Comparison of ENCODE assay signal across 16 cellular contexts in the genomic region with DNA sequence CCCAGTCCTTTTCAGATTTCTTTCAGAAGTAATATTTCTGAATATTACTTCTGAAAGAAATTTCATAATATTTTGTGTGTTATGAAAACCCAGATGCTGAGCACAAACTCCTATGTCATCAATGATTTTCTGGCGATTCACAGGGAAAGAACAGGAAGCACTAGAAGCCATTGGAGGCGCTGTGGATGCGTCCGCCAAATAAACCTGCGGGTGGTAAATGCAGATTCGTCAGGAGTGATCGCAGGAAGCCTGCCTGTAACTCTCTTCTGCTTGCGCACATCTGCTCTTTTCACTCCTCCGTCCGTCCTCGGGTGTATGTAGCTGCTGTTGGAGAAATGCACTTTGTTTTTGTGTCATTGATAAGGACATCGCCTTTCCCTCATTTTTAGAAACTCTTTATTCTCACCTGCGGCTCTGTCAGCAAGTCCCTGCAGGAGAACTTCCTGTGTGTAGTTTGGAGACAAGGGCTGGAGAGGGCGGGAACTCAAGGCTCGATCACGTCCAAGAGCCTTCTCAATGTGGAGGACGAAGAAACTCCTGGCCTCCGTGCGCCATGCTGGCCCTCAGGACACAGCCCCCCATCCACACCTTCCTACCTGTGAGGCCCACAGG.
DNase-seq lines count a peak whose midpoint lies in the region; ATAC-seq and TF ChIP-seq lines count a peak whose summit lies in the region.
"Had no signal": no experiment of that assay in that cellular context is flagged by ENCODE, and none has a peak within 500 bp of the region (broad histone marks: within the 10 kb centered on the region; RNA-seq: fewer than 3 reads in every experiment).

No MANE protein-coding gene starts in this region.

- H3K27me3 ChIP-seq in iPS DF 6.9 (ENCODE audit: control insufficient read depth, insufficient read depth, low read length) (no peaks in the 10 kb centered on the region), testis (no peaks in the 10 kb centered on the region)
- H3K27me3 ChIP-seq: BLaER1, SJSA1 had no signal

- intact Hi-C loops in testis (cut with DNase I; ENCODE audit: low total_unique reads): no loop called here

- no peak for ATAC-seq in HG02623 (IDR thresholded peaks at IDR 0.05; ENCODE audit: unreplicated experiment)
- ATAC-seq: PC-3 had no signal

- in situ Hi-C loops in SK-MEL-5 (cut with HindIII; ENCODE audit: low pct_unique_long_range_greater_than_20kb, low sequenced_read_pairs): no loop called here

- no peak for TF ChIP-seq CTCF in testis (IDR thresholded peaks at IDR 0.05)

- no peak overlapping the region for H3K4me3 ChIP-seq in iPS DF 6.9 (ENCODE audit: low read length)
- peak overlapping the region; percentile 13 to 35 for H3K4me3 ChIP-seq in testis
- H3K4me3 ChIP-seq: BLaER1, SJSA1 had no signal

- peak; percentile 1 for DNase-seq in NCI-H82 (lab: John Stamatoyannopoulos, UW)
- DNase-seq in NCI-H82 treated with DMSO at 0.1 percent for 48 hours (lab: John Stamatoyannopoulos, UW; ENCODE audit: unreplicated experiment): no peak
- peak; percentile 31 for DNase-seq in SK-MEL-5 (ENCODE audit: low read depth, low spot score)
- peak; percentile 13 for DNase-seq in iPS DF 6.9 (ENCODE audit: low read depth, low spot score)
- peak; percentile 34 for DNase-seq in testis
- DNase-seq in NCI-H1694 (lab: John Stamatoyannopoulos, UW): no peak
- DNase-seq in DMS79 (lab: John Stamatoyannopoulos, UW): no peak
- DNase-seq: EL, IMR-90, Kasumi-1, NCI-H187 treated with DMSO at 0.1 percent for 48 hours, PC-3, SW 1271 had no signal

- no CpG with 5 or more reads among the region's 19 CpGs for WGBS in iPS DF 6.9 (ENCODE audit: insufficient coverage, insufficient read length)
- 53 to 68% methylated on average over 19 of the region's 19 CpGs for WGBS in testis, 2 donors

- H3K27ac ChIP-seq in iPS DF 6.9 (ENCODE audit: low read length) (no peak overlapping the region), testis (no peak overlapping the region)
- H3K27ac ChIP-seq: BLaER1, SJSA1 had no signal

- H3K9me3 ChIP-seq in iPS DF 6.9 (ENCODE audit: control insufficient read depth, insufficient read depth, low read length): no peaks in the 10 kb centered on the region
- no peaks in the 10 kb centered on the region for H3K9me3 ChIP-seq in testis
- H3K9me3 ChIP-seq: BLaER1, SJSA1 had no signal

- H3K36me3 ChIP-seq in iPS DF 6.9 (ENCODE audit: control insufficient read depth, insufficient read depth, low read length) (no peaks in the 10 kb centered on the region), testis (ENCODE audit: low read depth, missing control alignments) (no peaks in the 10 kb centered on the region)
- H3K36me3 ChIP-seq: BLaER1, SJSA1 had no signal

- H3K4me1 ChIP-seq in iPS DF 6.9 (ENCODE audit: control insufficient read depth, insufficient read depth, low read length) (no peaks in the 10 kb centered on the region), testis (no peaks in the 10 kb centered on the region)
- H3K4me1 ChIP-seq: SJSA1 had no signal

- no peak for TF ChIP-seq POLR2A in testis (IDR thresholded peaks at IDR 0.05)

Comparison
In these comparisons a context has a peak if more than half of its experiments do, and no peak if none do; other contexts are left out.
1. DNase-seq: peak in NCI-H82 (single experiment), SK-MEL-5 (single experiment), iPS DF 6.9 (single experiment) and testis (single experiment); none in NCI-H82 treated with DMSO at 0.1 percent for 48 hours (single experiment), NCI-H1694 (single experiment) and DMS79 (single experiment).